18 cellular contexts compared by ENCODE assay signal in genomic region chr4:5374994-5375393, GRCh38.
A peak's percentile ranks its signal among the peaks of the same experiment; 100 is the strongest.
DNase-seq lines count a peak whose midpoint lies in the region; ATAC-seq and TF ChIP-seq lines count a peak whose summit lies in the region.
"Had no signal": no experiment of that assay in that cellular context is flagged by ENCODE, and none has a peak within 500 bp of the region (broad histone marks: within the 10 kb centered on the region; RNA-seq: fewer than 3 reads in every experiment).

No MANE protein-coding gene starts in this region.

- CTCF ChIA-PET in PC-3 (lab: Charles Lee), result no interaction called here
- CTCF ChIA-PET in activated CD4-positive, alpha-beta T cell treated with anti-CD3 and anti-CD28 coated beads, Interleukin-2, amount 10 ng/mL, durations not matched to agents 7 days and 5 days (lab: Charles Lee), result no interaction called here

- peaks cover 52% of the 10 kb centered on the region for H3K4me1 ChIP-seq in PC-3 (ENCODE audit: insufficient read depth, low read length)
- H3K4me1 ChIP-seq: BE2C had no signal

- H3K9ac ChIP-seq in PC-3 (ENCODE audit: low read length), result peak overlapping the region; percentile 71
- H3K9ac ChIP-seq: GM23248 had no signal

- no peak for TF ChIP-seq CTCF in PC-3 (conservative IDR thresholded peaks at IDR 0.05; ENCODE audit: low read depth, low read length)
- no peak for TF ChIP-seq CTCF in coronary artery (IDR thresholded peaks at IDR 0.05)
- TF ChIP-seq CTCF in osteocyte (IDR thresholded peaks at IDR 0.05), result no peak

- H3K79me2 ChIP-seq in PC-3 (ENCODE audit: low read length), result no peaks in the 10 kb centered on the region

- DNase-seq in PC-3 (no peak), coronary artery (ENCODE audit: low spot score) (peak; percentile 12), osteocyte (ENCODE audit: extremely low spot score, unreplicated experiment) (no peak), HUDEP-2 (lab: John Stamatoyannopoulos, UW; ENCODE audit: unreplicated experiment in 76 of 76) (no peak), RPMI8226 (no peak)
- no peak for DNase-seq in activated CD4-positive, alpha-beta T cell treated with anti-CD3 and anti-CD28 coated beads, Interleukin-2, amount 10 ng/mL, durations not matched to agents 7 days and 5 days
- DNase-seq: ACHN; BE2C; C1 segment of cervical spinal cord; CD4-positive, CD25-positive, alpha-beta regulatory T cell; CD8-positive, alpha-beta memory T cell; COR-L47; DMS153; DMS79 treated with DMSO at 0.1 percent for 48 hours; GF-D8; GM23248; HCEC 1CT had no signal

- H3K9me2 ChIP-seq in PC-3 (replicated peaks; ENCODE audit: low read length), result no peaks in the 10 kb centered on the region

- H3K4me2 ChIP-seq in PC-3 (ENCODE audit: low read length), result peak overlapping the region; percentile 55

- peaks cover 66% of the 10 kb centered on the region for H3K4me1 Mint-ChIP-seq in osteocyte (ENCODE audit: unreplicated experiment)
- no peaks in the 10 kb centered on the region for H3K4me1 Mint-ChIP-seq in activated CD4-positive, alpha-beta T cell treated with anti-CD3 and anti-CD28 coated beads, Interleukin-2, amount 10 ng/mL, durations not matched to agents 7 days and 5 days
- H3K4me1 Mint-ChIP-seq: CD4-positive, CD25-positive, alpha-beta regulatory T cell; CD8-positive, alpha-beta memory T cell had no signal

- ATAC-seq in PC-3, result no peak
- ATAC-seq: K562 had no signal

- H3K27me3 Mint-ChIP-seq in osteocyte (ENCODE audit: unreplicated experiment), result no peaks in the 10 kb centered on the region
- H3K27me3 Mint-ChIP-seq in activated CD4-positive, alpha-beta T cell treated with anti-CD3 and anti-CD28 coated beads, Interleukin-2, amount 10 ng/mL, durations not matched to agents 7 days and 5 days, result no peaks in the 10 kb centered on the region
- H3K27me3 Mint-ChIP-seq: CD4-positive, CD25-positive, alpha-beta regulatory T cell had no signal

- H3K4me3 ChIP-seq in PC-3 (ENCODE audit: low read length) (no peak overlapping the region), coronary artery (no peak overlapping the region)
- H3K4me3 ChIP-seq: GM23248, K562 had no signal

- H3K36me3 Mint-ChIP-seq in osteocyte (ENCODE audit: unreplicated experiment), result peaks cover 10% of the 10 kb centered on the region
- H3K36me3 Mint-ChIP-seq in activated CD4-positive, alpha-beta T cell treated with anti-CD3 and anti-CD28 coated beads, Interleukin-2, amount 10 ng/mL, durations not matched to agents 7 days and 5 days (ENCODE audit: low read depth), result no peaks in the 10 kb centered on the region
- H3K36me3 Mint-ChIP-seq: CD4-positive, CD25-positive, alpha-beta regulatory T cell had no signal

- no peaks in the 10 kb centered on the region for H3K36me3 ChIP-seq in PC-3 (ENCODE audit: low read depth, low read length)
- H3K36me3 ChIP-seq: BE2C had no signal

- H3K4me3 Mint-ChIP-seq in osteocyte (ENCODE audit: unreplicated experiment), result no peak overlapping the region
- no peak overlapping the region for H3K4me3 Mint-ChIP-seq in activated CD4-positive, alpha-beta T cell treated with anti-CD3 and anti-CD28 coated beads, Interleukin-2, amount 10 ng/mL, durations not matched to agents 7 days and 5 days
- H3K4me3 Mint-ChIP-seq: CD4-positive, CD25-positive, alpha-beta regulatory T cell; CD8-positive, alpha-beta memory T cell had no signal

- H3K27ac ChIP-seq in PC-3 (ENCODE audit: low read length) (peak overlapping the region; percentile 90), coronary artery (no peak overlapping the region)
- H3K27ac ChIP-seq: GM23248 had no signal

- peaks cover 10% of the 10 kb centered on the region for H3K9me3 Mint-ChIP-seq in osteocyte (ENCODE audit: unreplicated experiment)
- peaks cover 7% of the 10 kb centered on the region for H3K9me3 Mint-ChIP-seq in activated CD4-positive, alpha-beta T cell treated with anti-CD3 and anti-CD28 coated beads, Interleukin-2, amount 10 ng/mL, durations not matched to agents 7 days and 5 days

- no peaks in the 10 kb centered on the region for H3K27me3 ChIP-seq in PC-3 (ENCODE audit: low read length)
- H3K27me3 ChIP-seq: BE2C had no signal

- H2AFZ ChIP-seq in PC-3 (ENCODE audit: low read length), result no peak overlapping the region
- H2AFZ ChIP-seq: GM23248 had no signal

- H3K27ac Mint-ChIP-seq in osteocyte (ENCODE audit: unreplicated experiment), result peak overlapping the region; percentile 69
- no peak overlapping the region for H3K27ac Mint-ChIP-seq in activated CD4-positive, alpha-beta T cell treated with anti-CD3 and anti-CD28 coated beads, Interleukin-2, amount 10 ng/mL, durations not matched to agents 7 days and 5 days
- H3K27ac Mint-ChIP-seq: CD4-positive, CD25-positive, alpha-beta regulatory T cell; CD8-positive, alpha-beta memory T cell had no signal

- no peaks in the 10 kb centered on the region for H3F3A ChIP-seq in PC-3 (ENCODE audit: low read length, unreplicated experiment)

- intact Hi-C loops in PC-3 (cut with micrococcal nuclease), result loop anchor here (1.0 to 10.0 kb wide), 2 partner anchors 9 to 420 kb away; no protein-coding TSS in a partner anchor

- BruUV-seq in PC-3 (replicated peaks; lab: Mats Ljungman, UMichigan), result no TSS peak

- POLR2A ChIA-PET in PC-3 (lab: Charles Lee; ENCODE audit: unreplicated experiment), result no interaction called here
- POLR2A ChIA-PET in activated CD4-positive, alpha-beta T cell treated with anti-CD3 and anti-CD28 coated beads, Interleukin-2, amount 10 ng/mL, durations not matched to agents 7 days and 5 days (lab: Charles Lee), result no interaction called here

- 0 out of 2 replicates have a peak, but pooled peaks cover 3% of the 10 kb centered on the region for H3K9me3 ChIP-seq in PC-3 (ENCODE audit: low read length)
- H3K9me3 ChIP-seq: BE2C had no signal

- no peaks in the 10 kb centered on the region for H4K20me1 ChIP-seq in PC-3 (ENCODE audit: low read length)
